Comparison of ENCODE assay signal across 15 cellular contexts in genomic region chr1:163701783-163702182, GRCh38.
A peak's percentile ranks its signal among the peaks of the same experiment; 100 is the strongest.
DNase-seq lines count a peak whose midpoint lies in the region; ATAC-seq, FAIRE-seq and TF ChIP-seq lines count a peak whose summit lies in the region.
"Had no signal": no experiment of that assay in that cellular context is flagged by ENCODE, and none has a peak within 500 bp of the region (broad histone marks: within the 10 kb centered on the region; RNA-seq: fewer than 3 reads in every experiment).

No MANE protein-coding gene starts in this region.

- intact Hi-C loops in HepG2 (cut with micrococcal nuclease; ENCODE audit: unreplicated experiment): loop anchor here (5.0 kb wide), 1 partner anchor 916 kb away; no protein-coding TSS in a partner anchor

- no peak for DNase-seq in HepG2 (ENCODE audit: low spot score)
- DNase-seq in Karpas-422: peak; percentile 45
- peak; percentile 14 for DNase-seq in OCI-M1 (lab: John Stamatoyannopoulos, UW)
- no peak for DNase-seq in foreskin fibroblast
- DNase-seq: CD8-positive, alpha-beta T cell; DMS 273 treated with DMSO at 0.1 percent for 48 hours; KBM-7; NCI-H1417; NCI-H2029 treated with DMSO at 0.1 percent for 48 hours; NCI-H524 treated with DMSO at 0.1 percent for 48 hours; SHP77 treated with DMSO at 0.1 percent for 48 hours had no signal

- H4K20me1 ChIP-seq in HepG2 (ENCODE audit: insufficient read depth, low read length): no peaks in the 10 kb centered on the region
- no peaks in the 10 kb centered on the region for H4K20me1 ChIP-seq in Karpas-422 (ENCODE audit: insufficient read depth, low read depth, low read length)

- TF ChIP-seq POLR2A in HepG2 (IDR thresholded peaks at IDR 0.05; ENCODE audit: insufficient read depth in 1 of 2, low read depth in 2 of 2, low read length in 2 of 2): no peak

- H3K4me1 ChIP-seq in liver (ENCODE audit: control insufficient read depth in 4 of 4, insufficient read depth in 4 of 4, low read length in 3 of 4) (no peaks in the 10 kb centered on the region), HepG2 (ENCODE audit: insufficient read depth, low read length) (no peaks in the 10 kb centered on the region), Karpas-422 (ENCODE audit: low read length) (no peaks in the 10 kb centered on the region)

- H3K79me2 ChIP-seq in HepG2 (ENCODE audit: insufficient read depth, low read length): no peaks in the 10 kb centered on the region
- H3K79me2 ChIP-seq in Karpas-422 (ENCODE audit: low read length): no peaks in the 10 kb centered on the region

- H3K27ac ChIP-seq in liver (ENCODE audit: low read depth in 1 of 2, low read length in 2 of 2) (no peak overlapping the region), HepG2 (ENCODE audit: extremely low read length, insufficient read depth, low read length) (no peak overlapping the region), Karpas-422 (ENCODE audit: low read length) (no peak overlapping the region)

- no peak for FAIRE-seq in HepG2 (lab: Jason Lieb, UNC)
- FAIRE-seq: RCC 7860 had no signal

- H3K9ac ChIP-seq in liver (ENCODE audit: low read depth in 1 of 2, low read length in 2 of 2) (no peak overlapping the region), HepG2 (ENCODE audit: insufficient read depth, low read depth, low read length) (no peak overlapping the region), Karpas-422 (ENCODE audit: low read length) (no peak overlapping the region)

- no TSS peak for BruUV-seq in HepG2 (replicated peaks; lab: Mats Ljungman, UMichigan)

- H3K36me3 ChIP-seq in liver (ENCODE audit: control insufficient read depth in 4 of 4, insufficient read depth in 3 of 4, low read depth in 1 of 4, low read length in 3 of 4) (no peaks in the 10 kb centered on the region), HepG2 (replicated peaks in 1 of 2; ENCODE audit: control insufficient read depth in 1 of 2, insufficient read depth in 2 of 2, low read length in 2 of 2) (no peaks in the 10 kb centered on the region), Karpas-422 (ENCODE audit: insufficient read depth, low read length) (no peaks in the 10 kb centered on the region)

- H2AFZ ChIP-seq in HepG2 (ENCODE audit: low read length) (no peak overlapping the region), Karpas-422 (ENCODE audit: low read length) (no peak overlapping the region)

- H3K27me3 ChIP-seq in liver (ENCODE audit: control insufficient read depth in 4 of 4, insufficient read depth in 4 of 4, low read length in 3 of 4) (peaks cover 0 to 5% (median 2%) of the 10 kb centered on the region in 4 donors), HepG2 (ENCODE audit: control insufficient read depth in 1 of 2, insufficient read depth in 2 of 2, low read length in 2 of 2) (no peaks in the 10 kb centered on the region), Karpas-422 (ENCODE audit: low read length) (no peaks in the 10 kb centered on the region)

- no peak overlapping the region for H3K4me2 ChIP-seq in HepG2 (ENCODE audit: low read depth, low read length)
- H3K4me2 ChIP-seq in Karpas-422 (ENCODE audit: low read depth, low read length, poor library complexity, severe bottlenecking): no peak overlapping the region

- H3K4me3 ChIP-seq in liver (ENCODE audit: low read depth in 1 of 3, low read length in 3 of 3) (no peak overlapping the region), HepG2 (replicated peaks in 1 of 3; ENCODE audit: insufficient read depth in 1 of 3, low read depth in 2 of 3, low read length in 3 of 3) (no peak overlapping the region), Karpas-422 (ENCODE audit: low read length) (no peak overlapping the region), foreskin fibroblast (ENCODE audit: low read depth in 1 of 2, low read length in 2 of 2) (no peak overlapping the region)

- TF ChIP-seq RAD21 in liver (IDR thresholded peaks at IDR 0.05) (peak; percentile 25 to 72), HepG2 (CRISPR knock-in tag; IDR thresholded peaks at IDR 0.05) (no peak)

- WGBS in liver: 78% methylated on average over 1 of the region's 1 CpG
- 0% methylated on average over 1 of the region's 1 CpG for WGBS in HepG2 (ENCODE audit: low lambda C conversion rate)

- ATAC-seq in HepG2: no peak
- ATAC-seq in GM19452 (IDR thresholded peaks at IDR 0.05; ENCODE audit: unreplicated experiment): no peak
- ATAC-seq in HG03432 (IDR thresholded peaks at IDR 0.05; ENCODE audit: unreplicated experiment): no peak
- ATAC-seq: CD8-positive, alpha-beta T cell had no signal

- in situ Hi-C loops in HepG2 (cut with HindIII; ENCODE audit: extremely low pct_ligation_motif_present, low pct_unique_long_range_greater_than_20kb): no loop called here

- H3K9me2 ChIP-seq in Karpas-422 (replicated peaks; ENCODE audit: insufficient read depth, low read length): no peaks in the 10 kb centered on the region

- TF ChIP-seq CTCF in liver (IDR thresholded peaks at IDR 0.05; ENCODE audit: low read depth, low read length, missing input control) (peak; percentile 7), HepG2 (CRISPR knock-in tag; IDR thresholded peaks at IDR 0.05) (no peak), foreskin fibroblast (IDR thresholded peaks at IDR 0.05; ENCODE audit: low read depth, low read length) (no peak)

- no peaks in the 10 kb centered on the region for H3K9me3 ChIP-seq in liver (ENCODE audit: control insufficient read depth in 4 of 4, low read length in 3 of 4)
- peaks cover 65% of the 10 kb centered on the region for H3K9me3 ChIP-seq in HepG2 (ENCODE audit: low read length)
- H3K9me3 ChIP-seq in Karpas-422 (ENCODE audit: low read length): no peaks in the 10 kb centered on the region

- POLR2A ChIA-PET in HepG2 (lab: Yijun Ruan, JAX): no interaction called here

- CTCF ChIA-PET in HepG2 (lab: Yijun Ruan, JAX; ENCODE audit: low intra/inter-chr PET ratio, low total read pairs): no interaction called here

- TF ChIP-seq EP300 in HepG2 (IDR thresholded peaks at IDR 0.05; ENCODE audit: low read depth in 2 of 2, low read length in 2 of 2) (no peak), HepG2 (CRISPR knock-in tag; IDR thresholded peaks at IDR 0.05; ENCODE audit: borderline replicate concordance) (no peak)

TF ChIP-seq in liver, 16 proteins besides CTCF, POLR2A, EP300 and RAD21:
- TF ChIP-seq FOXA1 (IDR thresholded peaks at IDR 0.05): no peak
- no peak for TF ChIP-seq TAF1 (conservative IDR thresholded peaks at IDR 0.05)
- no peak for TF ChIP-seq HNF4A (conservative IDR thresholded peaks at IDR 0.05)
- TF ChIP-seq SP1 (IDR thresholded peaks at IDR 0.05): no peak
- no peak for TF ChIP-seq EGR1 (IDR thresholded peaks at IDR 0.05; ENCODE audit: low read depth in 2 of 2)
- no peak for TF ChIP-seq MAX (IDR thresholded peaks at IDR 0.05)
- no peak for TF ChIP-seq FOXA2 (IDR thresholded peaks at IDR 0.05)
- TF ChIP-seq ZBTB33 (IDR thresholded peaks at IDR 0.05): no peak

TF ChIP-seq in HepG2, 621 proteins besides CTCF, POLR2A, EP300 and RAD21 (continues in another document):
- TF ChIP-seq ZNF724P (CRISPR knock-in tag; IDR thresholded peaks at IDR 0.05; ENCODE audit: borderline replicate concordance) (no peak), PHB2 (IDR thresholded peaks at IDR 0.05; ENCODE audit: partially characterized antibody) (no peak), KDM2A (CRISPR knock-in tag; IDR thresholded peaks at IDR 0.05; ENCODE audit: borderline replicate concordance, low read depth) (no peak), SIN3B (IDR thresholded peaks at IDR 0.05; ENCODE audit: low read length) (no peak), TFAP4 (IDR thresholded peaks at IDR 0.05; ENCODE audit: borderline replicate concordance, low read depth) (no peak), ZBED4 (CRISPR knock-in tag; IDR thresholded peaks at IDR 0.05; ENCODE audit: borderline replicate concordance) (no peak)

Comparison
In these comparisons a context has a peak if more than half of its experiments do, and no peak if none do; other contexts are left out.
1. DNase-seq: peak in Karpas-422 (single experiment) and OCI-M1 (single experiment); none in HepG2 (single experiment) and foreskin fibroblast (0 of 2).